ENCODE assay signal across 17 cellular contexts in genomic region chr5:174338204-174339010, GRCh38.
DNase-seq lines count a peak whose midpoint lies in the region; ATAC-seq, FAIRE-seq and TF ChIP-seq lines count a peak whose summit lies in the region.
"Had no signal": no experiment of that assay in that cellular context is flagged by ENCODE, and none has a peak within 500 bp of the region (broad histone marks: within the 10 kb centered on the region; RNA-seq: fewer than 3 reads in every experiment).

No MANE protein-coding gene starts in this region.

- H3K9me3 ChIP-seq in CD4-positive, alpha-beta T cell (ENCODE audit: control insufficient read depth, low read length), result no peaks in the 10 kb centered on the region
- H3K9me3 ChIP-seq: BLaER1, HAP-1 had no signal

- peaks cover 13% of the 10 kb centered on the region for H3K4me1 Mint-ChIP-seq in chondrocyte (ENCODE audit: low read depth)
- H3K4me1 Mint-ChIP-seq in activated naive CD4-positive, alpha-beta T cell treated with anti-CD3 and anti-CD28 coated beads, Interleukin-2, amount 10 ng/mL, durations not matched to agents 7 days and 5 days, result no peaks in the 10 kb centered on the region
- no peaks in the 10 kb centered on the region for H3K4me1 Mint-ChIP-seq in CD4-positive, alpha-beta T cell (ENCODE audit: low read depth)
- H3K4me1 Mint-ChIP-seq: activated T-helper 17 cell treated with anti-CD3 and anti-CD28 coated beads, Interleukin-2, amount 50 U/mL, for 72 hours; IgD-negative memory B cell had no signal

- H3K27ac Mint-ChIP-seq in chondrocyte (ENCODE audit: unreplicated experiment), result no peak overlapping the region
- no peak overlapping the region for H3K27ac Mint-ChIP-seq in activated naive CD4-positive, alpha-beta T cell treated with anti-CD3 and anti-CD28 coated beads, Interleukin-2, amount 10 ng/mL, durations not matched to agents 7 days and 5 days
- H3K27ac Mint-ChIP-seq in CD4-positive, alpha-beta T cell, result no peak overlapping the region
- H3K27ac Mint-ChIP-seq: activated CD8-positive, alpha-beta T cell treated with anti-CD3 and anti-CD28 coated beads for 36 hours; activated T-helper 17 cell treated with anti-CD3 and anti-CD28 coated beads, Interleukin-2, amount 50 U/mL, for 72 hours; IgD-negative memory B cell had no signal

- H3K27ac ChIP-seq in RWPE1, result no peak overlapping the region
- no peak overlapping the region for H3K27ac ChIP-seq in CD4-positive, alpha-beta T cell (ENCODE audit: low read depth, low read length)
- H3K27ac ChIP-seq: BLaER1, skin epidermis had no signal

- H3K36me3 Mint-ChIP-seq in chondrocyte (ENCODE audit: low read depth), result no peaks in the 10 kb centered on the region
- no peaks in the 10 kb centered on the region for H3K36me3 Mint-ChIP-seq in activated naive CD4-positive, alpha-beta T cell treated with anti-CD3 and anti-CD28 coated beads, Interleukin-2, amount 10 ng/mL, durations not matched to agents 7 days and 5 days
- no peaks in the 10 kb centered on the region for H3K36me3 Mint-ChIP-seq in CD4-positive, alpha-beta T cell (ENCODE audit: low read depth)
- H3K36me3 Mint-ChIP-seq: IgD-negative memory B cell had no signal

- TF ChIP-seq CTCF in RWPE1 (conservative IDR thresholded peaks at IDR 0.05; ENCODE audit: low read depth) (no peak), chondrocyte (IDR thresholded peaks at IDR 0.05) (no peak)
- TF ChIP-seq CTCF in CD4-positive, alpha-beta T cell (IDR thresholded peaks at IDR 0.05), result no peak

- no peak for FAIRE-seq in H54 (lab: Jason Lieb, UNC)

- POLR2A ChIA-PET in RWPE1 (lab: Yijun Ruan, JAX; ENCODE audit: low non-redundant PET), result no interaction called here
- POLR2A ChIA-PET in CD4-positive, alpha-beta T cell (lab: Charles Lee), result no interaction called here

- CTCF ChIA-PET in RWPE1 (lab: Yijun Ruan, JAX), result interaction anchor here (0.6 to 3.5 kb wide), 2 partner anchors 12 to 458 kb away, joined by 3 to 13 read pairs; no protein-coding TSS in a partner anchor
- CTCF ChIA-PET in activated naive CD4-positive, alpha-beta T cell treated with anti-CD3 and anti-CD28 coated beads, Interleukin-2, amount 10 ng/mL, durations not matched to agents 7 days and 5 days (lab: Charles Lee), result no interaction called here
- CTCF ChIA-PET in CD4-positive, alpha-beta T cell (lab: Charles Lee), result no interaction called here

- no peaks in the 10 kb centered on the region for H3K9me3 Mint-ChIP-seq in chondrocyte (ENCODE audit: low read depth)
- no peaks in the 10 kb centered on the region for H3K9me3 Mint-ChIP-seq in activated naive CD4-positive, alpha-beta T cell treated with anti-CD3 and anti-CD28 coated beads, Interleukin-2, amount 10 ng/mL, durations not matched to agents 7 days and 5 days
- H3K9me3 Mint-ChIP-seq in CD4-positive, alpha-beta T cell, result no peaks in the 10 kb centered on the region
- H3K9me3 Mint-ChIP-seq: activated CD8-positive, alpha-beta T cell treated with anti-CD3 and anti-CD28 coated beads for 36 hours; activated T-helper 17 cell treated with anti-CD3 and anti-CD28 coated beads, Interleukin-2, amount 50 U/mL, for 72 hours; IgD-negative memory B cell had no signal

- intact Hi-C loops in CD4-positive, alpha-beta T cell (cut with DNase I, micrococcal nuclease), result no loop called here

- DNase-seq in H54 (ENCODE audit: insufficient read length, low spot score) (peak; percentile 38), RWPE1 (ENCODE audit: low spot score) (peak; percentile 52), glomerular visceral epithelial cell (ENCODE audit: extremely low spot score) (peak; percentile 9), retina (peak; percentile 40), chondrocyte (ENCODE audit: low spot score) (no peak), pons (ENCODE audit: low spot score) (no peak)
- DNase-seq in activated naive CD4-positive, alpha-beta T cell treated with anti-CD3 and anti-CD28 coated beads, Interleukin-2, amount 10 ng/mL, durations not matched to agents 7 days and 5 days, result no peak
- DNase-seq in CD4-positive, alpha-beta T cell, result no peak
- DNase-seq: activated CD8-positive, alpha-beta T cell treated with anti-CD3 and anti-CD28 coated beads for 36 hours; DMS79 treated with DMSO at 0.1 percent for 48 hours; NCI-H1092 treated with DMSO at 0.1 percent for 48 hours; NCI-H2171 had no signal

- peaks cover 8% of the 10 kb centered on the region for H3K27me3 ChIP-seq in CD4-positive, alpha-beta T cell (ENCODE audit: control insufficient read depth, insufficient read depth, low read length)

- no peak overlapping the region for H3K4me3 Mint-ChIP-seq in chondrocyte (ENCODE audit: unreplicated experiment)
- H3K4me3 Mint-ChIP-seq in activated naive CD4-positive, alpha-beta T cell treated with anti-CD3 and anti-CD28 coated beads, Interleukin-2, amount 10 ng/mL, durations not matched to agents 7 days and 5 days, result no peak overlapping the region
- no peak overlapping the region for H3K4me3 Mint-ChIP-seq in CD4-positive, alpha-beta T cell
- H3K4me3 Mint-ChIP-seq: activated CD8-positive, alpha-beta T cell treated with anti-CD3 and anti-CD28 coated beads for 36 hours; activated T-helper 17 cell treated with anti-CD3 and anti-CD28 coated beads, Interleukin-2, amount 50 U/mL, for 72 hours; IgD-negative memory B cell had no signal

- no peak for ATAC-seq in CD4-positive, alpha-beta T cell (ENCODE audit: poor library complexity)
- ATAC-seq: activated CD8-positive, alpha-beta T cell treated with anti-CD3 and anti-CD28 coated beads for 36 hours; activated T-helper 17 cell treated with anti-CD3 and anti-CD28 coated beads, Interleukin-2, amount 50 U/mL, for 72 hours had no signal

- peaks cover 4% of the 10 kb centered on the region for H3K27me3 Mint-ChIP-seq in chondrocyte (ENCODE audit: low read depth)
- peaks cover 35% of the 10 kb centered on the region for H3K27me3 Mint-ChIP-seq in activated naive CD4-positive, alpha-beta T cell treated with anti-CD3 and anti-CD28 coated beads, Interleukin-2, amount 10 ng/mL, durations not matched to agents 7 days and 5 days
- peaks cover 41% of the 10 kb centered on the region for H3K27me3 Mint-ChIP-seq in CD4-positive, alpha-beta T cell

- TF ChIP-seq POLR2A in H54 (IDR thresholded peaks at IDR 0.05; ENCODE audit: low read depth, low read length), result no peak

Comparison
In these comparisons a context has a peak if more than half of its experiments do, and no peak if none do; other contexts are left out.
1. DNase-seq: peak in H54 (single experiment), RWPE1 (single experiment), glomerular visceral epithelial cell (single experiment) and retina (single experiment); none in chondrocyte (single experiment), activated naive CD4-positive, alpha-beta T cell treated with anti-CD3 and anti-CD28 coated beads, Interleukin-2, amount 10 ng/mL, durations not matched to agents 7 days and 5 days (single experiment), CD4-positive, alpha-beta T cell (0 of 10) and pons (single experiment).